ENCODE assay signal across 8 cellular contexts in genomic region chr21:31873275-31873695, GRCh38. TPM values are rescaled to one million over a fixed set of nuclear protein-coding genes. Genes with fewer than 3 reads are reported as not detected.
DNase-seq lines count a peak whose midpoint lies in the region; ATAC-seq and TF ChIP-seq lines count a peak whose summit lies in the region.

No MANE protein-coding gene starts in this region.

- H3K9me3 ChIP-seq in HUES64 (ENCODE audit: insufficient read depth, low read depth, low read length) (no peaks in the 10 kb centered on the region), mucosa of descending colon (no peaks in the 10 kb centered on the region)

- TF ChIP-seq CTCF in AG09309 (IDR thresholded peaks at IDR 0.05; ENCODE audit: control insufficient read depth, insufficient read depth, low read depth, low read length, missing control alignments) (no peak), coronary artery (IDR thresholded peaks at IDR 0.05) (no peak), mucosa of descending colon (IDR thresholded peaks at IDR 0.05) (no peak)

- H3K4me1 ChIP-seq in HUES64 (ENCODE audit: insufficient read depth, low read length): peaks cover 33% of the 10 kb centered on the region
- H3K4me1 ChIP-seq in mucosa of descending colon (ENCODE audit: low read depth): peaks cover 4% of the 10 kb centered on the region

- peaks cover 24% of the 10 kb centered on the region for H3K27me3 ChIP-seq in HUES64 (ENCODE audit: insufficient read depth, low read length)

- WGBS in HUES64: under 1% methylated on average over 58 of the region's 58 CpGs

- in situ Hi-C loops in G401 (cut with HindIII; ENCODE audit: low sequenced_read_pairs): no loop called here

- intact Hi-C loops in mucosa of descending colon (cut with DNase I, micrococcal nuclease): no loop called here

- H3K27ac ChIP-seq in HUES64 (ENCODE audit: low read depth, low read length): no peak overlapping the region
- no peak overlapping the region for H3K27ac ChIP-seq in coronary artery

- no peak for DNase-seq in AG09309 (ENCODE audit: low read depth)
- no peak for DNase-seq in coronary artery (ENCODE audit: low spot score)
- peak; percentile 51 to 73 (median 62) for DNase-seq in mucosa of descending colon
- no peak for DNase-seq in G401 (ENCODE audit: low spot score)
- no peak for DNase-seq in SIG-M5 treated with dmso at 0.1 percent for 504 hours (lab: John Stamatoyannopoulos, UW; ENCODE audit: unreplicated experiment)

- H3K9ac ChIP-seq in HUES64 (ENCODE audit: low read depth, low read length): peak overlapping the region; percentile 65

- ATAC-seq in mucosa of descending colon: peak; percentile 60
- ATAC-seq in HG02610 (IDR thresholded peaks at IDR 0.05; ENCODE audit: unreplicated experiment): no peak
- ATAC-seq in HG02970 (IDR thresholded peaks at IDR 0.05; ENCODE audit: low FRiP score, unreplicated experiment): no peak

- no peaks in the 10 kb centered on the region for H3K36me3 ChIP-seq in HUES64 (ENCODE audit: insufficient read depth, low read length)
- no peaks in the 10 kb centered on the region for H3K36me3 ChIP-seq in mucosa of descending colon (ENCODE audit: low read depth)

- H3K4me3 ChIP-seq in AG09309 (ENCODE audit: control insufficient read depth, low read depth, low read length): peak overlapping the region; percentile 51
- H3K4me3 ChIP-seq in HUES64 (ENCODE audit: low read length): peak overlapping the region; percentile 60
- H3K4me3 ChIP-seq in coronary artery: peak overlapping the region; percentile 76
- peak overlapping the region; percentile 34 for H3K4me3 ChIP-seq in mucosa of descending colon

RNA-seq across cellular contexts. Expression of gene HUNK, which starts 0.5 kb away (rescaled TPM):
- polyA plus RNA-seq in HUES64 (2013, experiment 1 of 2): 5.5 TPM
- 6.5 TPM for polyA plus RNA-seq in HUES64 (2013, experiment 2 of 2)
- 10 to 100 TPM in 2 of 3 donors, 1 to 10 TPM in 1; 3.8 to 12.3 (median 11.0) TPM for total RNA-seq in mucosa of descending colon
- 0.06 and 0.07 TPM in 2 replicates for total RNA-seq in G401 (2014; rRNA removed; shearing (Covaris generic))

Comparison
In these comparisons a context has a peak if more than half of its experiments do, and no peak if none do; other contexts are left out.
1. DNase-seq: peak in mucosa of descending colon (3 of 3); none in AG09309 (single experiment), coronary artery (single experiment), G401 (single experiment) and SIG-M5 treated with dmso at 0.1 percent for 504 hours (single experiment).
2. Peak in every context shown above with its lines, with median percentiles within 50 percentile points of each other: H3K4me3 ChIP-seq.